In genomic region chr13:73235385-73235784, GRCh38 we compare ENCODE assay signal across 12 cellular contexts.
"Had no signal": no experiment of that assay in that cellular context is flagged by ENCODE, and none has a peak within 500 bp of the region (broad histone marks: within the 10 kb centered on the region; RNA-seq: fewer than 3 reads in every experiment).

No MANE protein-coding gene starts in this region.

- H3K4me1 ChIP-seq: body of pancreas, tibial nerve had no signal

- H3K4me1 Mint-ChIP-seq: stimulated activated memory B cell treated with anti-CD40 and anti-IgM and Interleukin-4, amounts not matched to agents 10 μg/mL and 1 μg/mL and 100 μg/mL, for 72 hours had no signal

- H3K36me3 ChIP-seq: tibial nerve had no signal

- H3K27me3 ChIP-seq: body of pancreas, tibial nerve had no signal

- H3K9me3 ChIP-seq: body of pancreas, tibial nerve had no signal

- DNase-seq: activated effector memory CD4-positive, alpha-beta T cell treated with anti-CD3 and anti-CD28 coated beads, Interleukin-2, amount 50 U/mL, for 16 hours; activated naive CD8-positive, alpha-beta T cell treated with anti-CD3 and anti-CD28 coated beads, Interleukin-2, amount 10 ng/mL, durations not matched to agents 7 days and 5 days; activated T-cell treated with anti-CD3 and anti-CD28 coated beads, Interleukin-2, amount 50 U/mL, for 4 hours; body of pancreas; glutamatergic neuron; natural killer cell; right cardiac atrium; stimulated activated CD4-positive, alpha-beta T cell treated with anti-CD3 and anti-CD28 coated beads, Interleukin-1b, Interleukin-23, amount 100 ng/mL, for 48 hours; T-helper 2 cell had no signal

- H3K4me3 Mint-ChIP-seq: activated naive CD8-positive, alpha-beta T cell treated with anti-CD3 and anti-CD28 coated beads, Interleukin-2, amount 10 ng/mL, durations not matched to agents 7 days and 5 days; activated T-cell treated with anti-CD3 and anti-CD28 coated beads, Interleukin-2, amount 50 U/mL, for 4 hours; natural killer cell; stimulated activated memory B cell treated with anti-CD40 and anti-IgM and Interleukin-4, amounts not matched to agents 10 μg/mL and 1 μg/mL and 100 μg/mL, for 72 hours had no signal

- H3K9me3 Mint-ChIP-seq: activated T-cell treated with anti-CD3 and anti-CD28 coated beads, Interleukin-2, amount 50 U/mL, for 4 hours; natural killer cell had no signal

- H3K4me3 ChIP-seq: body of pancreas, tibial nerve had no signal

- H3K27ac Mint-ChIP-seq: activated naive CD8-positive, alpha-beta T cell treated with anti-CD3 and anti-CD28 coated beads, Interleukin-2, amount 10 ng/mL, durations not matched to agents 7 days and 5 days; natural killer cell; stimulated activated memory B cell treated with anti-CD40 and anti-IgM and Interleukin-4, amounts not matched to agents 10 μg/mL and 1 μg/mL and 100 μg/mL, for 72 hours had no signal

- H3K27me3 Mint-ChIP-seq: stimulated activated memory B cell treated with anti-CD40 and anti-IgM and Interleukin-4, amounts not matched to agents 10 μg/mL and 1 μg/mL and 100 μg/mL, for 72 hours had no signal

- H3K36me3 Mint-ChIP-seq: activated naive CD8-positive, alpha-beta T cell treated with anti-CD3 and anti-CD28 coated beads, Interleukin-2, amount 10 ng/mL, durations not matched to agents 7 days and 5 days; natural killer cell; stimulated activated memory B cell treated with anti-CD40 and anti-IgM and Interleukin-4, amounts not matched to agents 10 μg/mL and 1 μg/mL and 100 μg/mL, for 72 hours had no signal

- ATAC-seq: activated CD4-positive, CD25-positive, alpha-beta regulatory T cell treated with anti-CD3 and anti-CD28 coated beads, Interleukin-2, amount 50 U/mL, for 24 hours; activated T-cell treated with anti-CD3 and anti-CD28 coated beads, Interleukin-2, amount 50 U/mL, for 4 hours; body of pancreas; natural killer cell; right cardiac atrium; stimulated activated memory B cell treated with anti-CD40 and anti-IgM and Interleukin-4, amounts not matched to agents 10 μg/mL and 1 μg/mL and 100 μg/mL, for 72 hours had no signal

- H3K27ac ChIP-seq: body of pancreas, tibial nerve had no signal
